ENCODE assay signal across 9 cellular contexts in genomic region chr17:78132767-78133178, GRCh38. TPM values are rescaled to one million over a fixed set of nuclear protein-coding genes. Genes with fewer than 3 reads are reported as not detected.
DNase-seq lines count a peak whose midpoint lies in the region; ATAC-seq and TF ChIP-seq lines count a peak whose summit lies in the region.
"Had no signal": no experiment of that assay in that cellular context is flagged by ENCODE, and none has a peak within 500 bp of the region (broad histone marks: within the 10 kb centered on the region; RNA-seq: fewer than 3 reads in every experiment).

No MANE protein-coding gene starts in this region.

- peak overlapping the region; percentile 79 to 93 (median 88) for H3K4me3 Mint-ChIP-seq in CD4-positive, CD25-positive, alpha-beta regulatory T cell
- H3K4me3 Mint-ChIP-seq in IgD-negative memory B cell: peak overlapping the region; percentile 47 to 99 (median 94)
- H3K4me3 Mint-ChIP-seq in activated T-helper 2 cell treated with anti-CD3 and anti-CD28 coated beads, Interferon-gamma antibody, Interleukin-2, Interleukin-4, amounts not matched to agents 10 μg/mL and 5 μg/mL and 100 μg/mL, durations not matched to agents 14 hours and 24 hours and 36 hours (ENCODE audit: low read depth): peak overlapping the region; percentile 75
- H3K4me3 Mint-ChIP-seq in naive thymus-derived CD4-positive, alpha-beta T cell: peak overlapping the region; percentile 81 to 99 (median 92)

- no peaks in the 10 kb centered on the region for H3K27me3 ChIP-seq in CD4-positive, CD25-positive, alpha-beta regulatory T cell (ENCODE audit: control insufficient read depth, insufficient read depth, low read length)
- H3K27me3 ChIP-seq in naive thymus-derived CD4-positive, alpha-beta T cell (ENCODE audit: control insufficient read depth in 2 of 2, insufficient read depth in 2 of 2, low read length in 2 of 2): no peaks in the 10 kb centered on the region
- H3K27me3 ChIP-seq in ovary: no peaks in the 10 kb centered on the region

- TF ChIP-seq CTCF in ovary (IDR thresholded peaks at IDR 0.05): no peak

- H3K27me3 Mint-ChIP-seq in CD4-positive, CD25-positive, alpha-beta regulatory T cell: peaks cover 5% of the 10 kb centered on the region
- H3K27me3 Mint-ChIP-seq in IgD-negative memory B cell: no peaks in the 10 kb centered on the region
- no peaks in the 10 kb centered on the region for H3K27me3 Mint-ChIP-seq in activated T-helper 2 cell treated with anti-CD3 and anti-CD28 coated beads, Interferon-gamma antibody, Interleukin-2, Interleukin-4, amounts not matched to agents 10 μg/mL and 5 μg/mL and 100 μg/mL, durations not matched to agents 14 hours and 24 hours and 36 hours (ENCODE audit: low read depth)
- peaks cover 0 to 3% (median 0%) of the 10 kb centered on the region in 5 donors for H3K27me3 Mint-ChIP-seq in naive thymus-derived CD4-positive, alpha-beta T cell

- no peak for ATAC-seq in CD4-positive, CD25-positive, alpha-beta regulatory T cell (ENCODE audit: low read depth in 2 of 2)
- no peak for ATAC-seq in naive thymus-derived CD4-positive, alpha-beta T cell
- no peak for ATAC-seq in left lobe of liver

- POLR2A ChIA-PET in naive thymus-derived CD4-positive, alpha-beta T cell (lab: Charles Lee): interaction anchor here (1.5 to 27.3 kb wide), 5 partner anchors 3 to 174 kb away, joined by 3 to 898 read pairs (median 463); partner anchors contain the start of genes C17orf99, TMC6, TMC8 and TNRC6C

- no peaks in the 10 kb centered on the region for H3K9me3 Mint-ChIP-seq in CD4-positive, CD25-positive, alpha-beta regulatory T cell
- no peaks in the 10 kb centered on the region for H3K9me3 Mint-ChIP-seq in IgD-negative memory B cell
- no peaks in the 10 kb centered on the region for H3K9me3 Mint-ChIP-seq in activated T-helper 2 cell treated with anti-CD3 and anti-CD28 coated beads, Interferon-gamma antibody, Interleukin-2, Interleukin-4, amounts not matched to agents 10 μg/mL and 5 μg/mL and 100 μg/mL, durations not matched to agents 14 hours and 24 hours and 36 hours
- peaks cover 0 to 9% (median 0%) of the 10 kb centered on the region in 11 donors for H3K9me3 Mint-ChIP-seq in naive thymus-derived CD4-positive, alpha-beta T cell

- peaks cover 41% of the 10 kb centered on the region for H3K36me3 ChIP-seq in CD4-positive, CD25-positive, alpha-beta regulatory T cell (ENCODE audit: control insufficient read depth, insufficient read depth, low read length)
- H3K36me3 ChIP-seq in naive thymus-derived CD4-positive, alpha-beta T cell (ENCODE audit: control insufficient read depth in 2 of 3, insufficient read depth in 3 of 3, low read length in 3 of 3): peaks cover 26 to 75% (median 40%) of the 10 kb centered on the region in 3 experiments
- H3K36me3 ChIP-seq in ovary: no peaks in the 10 kb centered on the region

- WGBS in ovary, 3 donors: 88 to 92% (median 91%) methylated on average over 9 of the region's 9 CpGs

- peaks cover 29% of the 10 kb centered on the region for H3K36me3 Mint-ChIP-seq in CD4-positive, CD25-positive, alpha-beta regulatory T cell
- peaks cover 8% of the 10 kb centered on the region for H3K36me3 Mint-ChIP-seq in IgD-negative memory B cell
- peaks cover 63% of the 10 kb centered on the region for H3K36me3 Mint-ChIP-seq in activated T-helper 2 cell treated with anti-CD3 and anti-CD28 coated beads, Interferon-gamma antibody, Interleukin-2, Interleukin-4, amounts not matched to agents 10 μg/mL and 5 μg/mL and 100 μg/mL, durations not matched to agents 14 hours and 24 hours and 36 hours (ENCODE audit: low read depth)
- peaks cover 8 to 54% (median 34%) of the 10 kb centered on the region in 5 donors for H3K36me3 Mint-ChIP-seq in naive thymus-derived CD4-positive, alpha-beta T cell

- peak overlapping the region; percentile 92 for H3K27ac ChIP-seq in CD4-positive, CD25-positive, alpha-beta regulatory T cell (ENCODE audit: insufficient read depth, low read length, poor library complexity, severe bottlenecking)
- peak overlapping the region; percentile 77 for H3K27ac ChIP-seq in naive thymus-derived CD4-positive, alpha-beta T cell (ENCODE audit: low read depth, low read length)
- no peak overlapping the region for H3K27ac ChIP-seq in ovary

- no peak for TF ChIP-seq POLR2A in ovary (IDR thresholded peaks at IDR 0.05)

- H3K9me3 ChIP-seq in CD4-positive, CD25-positive, alpha-beta regulatory T cell (ENCODE audit: control insufficient read depth in 2 of 2, low read length in 2 of 2): no peaks in the 10 kb centered on the region
- no peaks in the 10 kb centered on the region for H3K9me3 ChIP-seq in naive thymus-derived CD4-positive, alpha-beta T cell (ENCODE audit: control insufficient read depth in 2 of 3, low read length in 3 of 3)
- no peaks in the 10 kb centered on the region for H3K9me3 ChIP-seq in ovary

- peak overlapping the region; percentile 62 to 97 (median 86) for H3K27ac Mint-ChIP-seq in CD4-positive, CD25-positive, alpha-beta regulatory T cell
- peak overlapping the region; percentile 70 to 97 (median 94) for H3K27ac Mint-ChIP-seq in IgD-negative memory B cell
- peak overlapping the region; percentile 52 for H3K27ac Mint-ChIP-seq in activated T-helper 2 cell treated with anti-CD3 and anti-CD28 coated beads, Interferon-gamma antibody, Interleukin-2, Interleukin-4, amounts not matched to agents 10 μg/mL and 5 μg/mL and 100 μg/mL, durations not matched to agents 14 hours and 24 hours and 36 hours
- peak overlapping the region; percentile 68 to 95 (median 84) for H3K27ac Mint-ChIP-seq in naive thymus-derived CD4-positive, alpha-beta T cell

- peak overlapping the region; percentile 70 for H3K4me3 ChIP-seq in CD4-positive, CD25-positive, alpha-beta regulatory T cell (ENCODE audit: low read depth, low read length)
- peak overlapping the region; percentile 95 for H3K4me3 ChIP-seq in naive thymus-derived CD4-positive, alpha-beta T cell (ENCODE audit: low read length)
- H3K4me3 ChIP-seq in ovary: no peak overlapping the region

- intact Hi-C loops in activated T-helper 2 cell treated with anti-CD3 and anti-CD28 coated beads, Interferon-gamma antibody, Interleukin-2, Interleukin-4, amounts not matched to agents 10 μg/mL and 5 μg/mL and 100 μg/mL, durations not matched to agents 14 hours and 24 hours and 36 hours (cut with micrococcal nuclease): loop anchor here (5.0 kb wide), 2 partner anchors 45 to 225 kb away; no protein-coding TSS in a partner anchor
- intact Hi-C loops in naive thymus-derived CD4-positive, alpha-beta T cell (cut with micrococcal nuclease): loop anchor here (5.0 kb wide), 6 partner anchors 35 to 1395 kb away; partner anchors contain the start of genes MFSD11 (in 2 of the 2), SRSF2 (in 2 of the 2) and SYNGR2 (in 1 of the 2)
- intact Hi-C loops in ovary (cut with DNase I): no loop called here

- CTCF ChIA-PET in naive thymus-derived CD4-positive, alpha-beta T cell (lab: Charles Lee): interaction anchor here (0.6 to 6.3 kb wide), 4 partner anchors 7 to 178 kb away, joined by 3 to 59 read pairs (median 46); partner anchors contain the start of gene TMC6

- no peak for DNase-seq in CD4-positive, CD25-positive, alpha-beta regulatory T cell
- no peak for DNase-seq in activated T-helper 2 cell treated with anti-CD3 and anti-CD28 coated beads, Interferon-gamma antibody, Interleukin-2, Interleukin-4, amounts not matched to agents 10 μg/mL and 5 μg/mL and 100 μg/mL, durations not matched to agents 14 hours and 24 hours and 36 hours (ENCODE audit: low spot score)
- peak in 1 of 9 donors; percentile 9 for DNase-seq in naive thymus-derived CD4-positive, alpha-beta T cell
- DNase-seq in NCI-H1930 (lab: John Stamatoyannopoulos, UW) (no peak), left lobe of liver (ENCODE audit: low spot score) (no peak), ovary (no peak), NCI-H1417 treated with DMSO at 0.1 percent for 48 hours (lab: John Stamatoyannopoulos, UW) (no peak)
- DNase-seq: NCI-H1436 had no signal

- no peak for TF ChIP-seq EP300 in ovary (IDR thresholded peaks at IDR 0.05)

- peaks cover 84% of the 10 kb centered on the region for H3K4me1 ChIP-seq in CD4-positive, CD25-positive, alpha-beta regulatory T cell (ENCODE audit: control insufficient read depth, insufficient read depth, low read length, poor library complexity, severe bottlenecking)
- peaks cover 55 to 57% of the 10 kb centered on the region in 2 donors for H3K4me1 ChIP-seq in naive thymus-derived CD4-positive, alpha-beta T cell (ENCODE audit: control insufficient read depth in 2 of 2, insufficient read depth in 2 of 2, low read length in 2 of 2)
- H3K4me1 ChIP-seq in ovary (ENCODE audit: insufficient read depth): no peaks in the 10 kb centered on the region

- peaks cover 9 to 72% (median 37%) of the 10 kb centered on the region in 4 donors for H3K4me1 Mint-ChIP-seq in CD4-positive, CD25-positive, alpha-beta regulatory T cell
- peaks cover 30 to 51% (median 46%) of the 10 kb centered on the region in 3 donors for H3K4me1 Mint-ChIP-seq in IgD-negative memory B cell
- H3K4me1 Mint-ChIP-seq in activated T-helper 2 cell treated with anti-CD3 and anti-CD28 coated beads, Interferon-gamma antibody, Interleukin-2, Interleukin-4, amounts not matched to agents 10 μg/mL and 5 μg/mL and 100 μg/mL, durations not matched to agents 14 hours and 24 hours and 36 hours (ENCODE audit: low read depth): peaks cover 57% of the 10 kb centered on the region
- peaks cover 47 to 64% (median 57%) of the 10 kb centered on the region in 7 donors for H3K4me1 Mint-ChIP-seq in naive thymus-derived CD4-positive, alpha-beta T cell

RNA-seq across cellular contexts. Expression of gene TMC8, which starts 2.2 kb away (rescaled TPM):
- total RNA-seq in CD4-positive, CD25-positive, alpha-beta regulatory T cell: 454 TPM
- 10 to 100 TPM; 61.8 to 82.0 (median 74.8) TPM for polyA plus RNA-seq in CD4-positive, CD25-positive, alpha-beta regulatory T cell
- polyA plus RNA-seq in IgD-negative memory B cell: 97.5 TPM
- total RNA-seq in activated T-helper 2 cell treated with anti-CD3 and anti-CD28 coated beads, Interferon-gamma antibody, Interleukin-2, Interleukin-4, amounts not matched to agents 10 μg/mL and 5 μg/mL and 100 μg/mL, durations not matched to agents 14 hours and 24 hours and 36 hours: 196 and 208 TPM in 2 replicates
- 100 to 1,000 TPM; 423 to 593 (median 509) TPM for total RNA-seq in naive thymus-derived CD4-positive, alpha-beta T cell
- 100 to 1,000 TPM in 1 of 2 donors, 10 to 100 TPM in 1; 94.4 to 217 TPM for polyA plus RNA-seq in naive thymus-derived CD4-positive, alpha-beta T cell
- total RNA-seq in left lobe of liver: 3.9 TPM
- 1 to 10 TPM; 1.1 to 4.2 (median 2.4) TPM for total RNA-seq in ovary
- 1 to 10 TPM in 1 of 2 donors, under 1 TPM in 1; 0.94 to 2.9 TPM for polyA plus RNA-seq in ovary

RNA-seq across cellular contexts. Expression of gene TMC6, which starts 4.2 kb away (rescaled TPM):
- 727 TPM for total RNA-seq in CD4-positive, CD25-positive, alpha-beta regulatory T cell
- 100 to 1,000 TPM; 160 to 242 (median 213) TPM for polyA plus RNA-seq in CD4-positive, CD25-positive, alpha-beta regulatory T cell
- polyA plus RNA-seq in IgD-negative memory B cell: 212 TPM
- total RNA-seq in activated T-helper 2 cell treated with anti-CD3 and anti-CD28 coated beads, Interferon-gamma antibody, Interleukin-2, Interleukin-4, amounts not matched to agents 10 μg/mL and 5 μg/mL and 100 μg/mL, durations not matched to agents 14 hours and 24 hours and 36 hours: 240 and 241 TPM in 2 replicates
- total RNA-seq in naive thymus-derived CD4-positive, alpha-beta T cell: 100 to 1,000 TPM; 574 to 808 (median 773) TPM
- 100 to 1,000 TPM; 165 to 247 TPM for polyA plus RNA-seq in naive thymus-derived CD4-positive, alpha-beta T cell
- total RNA-seq in left lobe of liver: 14.6 TPM
- 10 to 100 TPM in 4 of 7 donors, 1 to 10 TPM in 3; 7.2 to 26.8 (median 17.4) TPM for total RNA-seq in ovary
- 1 to 10 TPM; 1.2 to 7.2 TPM for polyA plus RNA-seq in ovary

RNA-seq across cellular contexts. Expression of gene C17orf99, which starts 13.4 kb away (rescaled TPM):
- total RNA-seq in CD4-positive, CD25-positive, alpha-beta regulatory T cell: not detected
- not detected for polyA plus RNA-seq in CD4-positive, CD25-positive, alpha-beta regulatory T cell
- not detected for polyA plus RNA-seq in IgD-negative memory B cell
- not detected in 2 replicates for total RNA-seq in activated T-helper 2 cell treated with anti-CD3 and anti-CD28 coated beads, Interferon-gamma antibody, Interleukin-2, Interleukin-4, amounts not matched to agents 10 μg/mL and 5 μg/mL and 100 μg/mL, durations not matched to agents 14 hours and 24 hours and 36 hours
- 1 to 10 TPM in 1 of 5 experiments, under 1 TPM in 1, not detected in 3; 0.10 to 1.0 TPM for total RNA-seq in naive thymus-derived CD4-positive, alpha-beta T cell
- not detected for polyA plus RNA-seq in naive thymus-derived CD4-positive, alpha-beta T cell
- total RNA-seq in left lobe of liver: not detected
- total RNA-seq in ovary: 1 to 10 TPM in 1 of 7 donors, under 1 TPM in 1, not detected in 5; 0.10 to 1.8 TPM
- under 1 TPM in 1 of 2 donors, not detected in 1; 0.11 TPM for polyA plus RNA-seq in ovary

RNA-seq across cellular contexts. Expression of gene SYNGR2, which starts 35.6 kb away (rescaled TPM):
- total RNA-seq in CD4-positive, CD25-positive, alpha-beta regulatory T cell: 58.5 TPM
- 100 to 1,000 TPM; 156 to 180 (median 170) TPM for polyA plus RNA-seq in CD4-positive, CD25-positive, alpha-beta regulatory T cell
- polyA plus RNA-seq in IgD-negative memory B cell: 633 TPM
- total RNA-seq in activated T-helper 2 cell treated with anti-CD3 and anti-CD28 coated beads, Interferon-gamma antibody, Interleukin-2, Interleukin-4, amounts not matched to agents 10 μg/mL and 5 μg/mL and 100 μg/mL, durations not matched to agents 14 hours and 24 hours and 36 hours: 92.5 and 92.9 TPM in 2 replicates
- 100 to 1,000 TPM in 1 of 5 experiments, 10 to 100 TPM in 4; 47.6 to 109 (median 58.6) TPM for total RNA-seq in naive thymus-derived CD4-positive, alpha-beta T cell
- polyA plus RNA-seq in naive thymus-derived CD4-positive, alpha-beta T cell: 100 to 1,000 TPM in 1 of 2 donors, 10 to 100 TPM in 1; 94.6 to 118 TPM
- 44.1 TPM for total RNA-seq in left lobe of liver
- total RNA-seq in ovary: 10 to 100 TPM; 25.2 to 88.7 (median 45.8) TPM
- polyA plus RNA-seq in ovary: 10 to 100 TPM; 11.9 to 51.5 TPM

RNA-seq across cellular contexts. Expression of gene TK1, which starts 54.1 kb away (rescaled TPM):
- total RNA-seq in CD4-positive, CD25-positive, alpha-beta regulatory T cell: 3.2 TPM
- 10 to 100 TPM; 12.4 to 33.8 (median 15.0) TPM for polyA plus RNA-seq in CD4-positive, CD25-positive, alpha-beta regulatory T cell
- polyA plus RNA-seq in IgD-negative memory B cell: 7.0 TPM
- total RNA-seq in activated T-helper 2 cell treated with anti-CD3 and anti-CD28 coated beads, Interferon-gamma antibody, Interleukin-2, Interleukin-4, amounts not matched to agents 10 μg/mL and 5 μg/mL and 100 μg/mL, durations not matched to agents 14 hours and 24 hours and 36 hours: 64.6 and 65.9 TPM in 2 replicates
- 10 to 100 TPM in 1 of 5 experiments, 1 to 10 TPM in 1, under 1 TPM in 1, not detected in 2; 0.29 to 57.7 (median 1.0) TPM for total RNA-seq in naive thymus-derived CD4-positive, alpha-beta T cell
- under 1 TPM; 0.20 to 0.28 TPM for polyA plus RNA-seq in naive thymus-derived CD4-positive, alpha-beta T cell
- 2.6 TPM for total RNA-seq in left lobe of liver
- 1 to 10 TPM in 4 of 7 donors, under 1 TPM in 3; 0.35 to 4.9 (median 1.4) TPM for total RNA-seq in ovary
- polyA plus RNA-seq in ovary: 1 to 10 TPM in 1 of 2 donors, under 1 TPM in 1; 0.65 to 1.4 TPM

Comparison
In these comparisons a context has a peak if more than half of its experiments do, and no peak if none do; other contexts are left out.
1. H3K27ac ChIP-seq: peak in CD4-positive, CD25-positive, alpha-beta regulatory T cell (single experiment) and naive thymus-derived CD4-positive, alpha-beta T cell (single experiment); none in ovary (0 of 2).
2. RNA of gene TMC8, which starts 2.2 kb away (total RNA-seq): 423 to 593 TPM in naive thymus-derived CD4-positive, alpha-beta T cell, 454 TPM in CD4-positive, CD25-positive, alpha-beta regulatory T cell (single experiment) and 196 to 208 TPM in activated T-helper 2 cell treated with anti-CD3 and anti-CD28 coated beads, Interferon-gamma antibody, Interleukin-2, Interleukin-4, amounts not matched to agents 10 μg/mL and 5 μg/mL and 100 μg/mL, durations not matched to agents 14 hours and 24 hours and 36 hours; 3.9 TPM in left lobe of liver (single experiment) and 1.1 to 4.2 TPM in ovary; every median in the first group is over 10 times any median in the second.
3. intact Hi-C loops: an anchor here in activated T-helper 2 cell treated with anti-CD3 and anti-CD28 coated beads, Interferon-gamma antibody, Interleukin-2, Interleukin-4, amounts not matched to agents 10 μg/mL and 5 μg/mL and 100 μg/mL, durations not matched to agents 14 hours and 24 hours and 36 hours (5.0 kb wide) and naive thymus-derived CD4-positive, alpha-beta T cell (5.0 kb wide); none called in ovary.
4. Peak in every context shown above with its lines, with median percentiles within 50 percentile points of each other: H3K27ac Mint-ChIP-seq and H3K4me3 Mint-ChIP-seq.